In genomic region chr2:38146302-38146916, GRCh38 we compare ENCODE assay signal across 8 cellular contexts.
DNase-seq lines count a peak whose midpoint lies in the region; ATAC-seq and TF ChIP-seq lines count a peak whose summit lies in the region.

No MANE protein-coding gene starts in this region.

- ATAC-seq in GM21528 (IDR thresholded peaks at IDR 0.05; ENCODE audit: low FRiP score, unreplicated experiment) (peak; percentile 74), right lobe of liver (peak in 3 of 4 donors; percentile 21 to 60 (median 40)), upper lobe of right lung (peak; percentile 82), GM19467 (IDR thresholded peaks at IDR 0.05; ENCODE audit: unreplicated experiment) (no peak)

- DNase-seq in brain pericyte (ENCODE audit: low read depth, low spot score) (peak; percentile 83), right lobe of liver (peak in 1 of 3 donors; percentile 32), upper lobe of right lung (peak; percentile 85), T-helper 1 cell (no peak)

- no peak for TF ChIP-seq POLR2A in right lobe of liver (IDR thresholded peaks at IDR 0.05)

- no peaks in the 10 kb centered on the region for H3K27me3 ChIP-seq in HUES48 (ENCODE audit: control insufficient read depth, insufficient read depth, low read length)
- H3K27me3 ChIP-seq in right lobe of liver = no peaks in the 10 kb centered on the region
- no peaks in the 10 kb centered on the region for H3K27me3 ChIP-seq in upper lobe of right lung

- peaks cover 20% of the 10 kb centered on the region; the same call in 1 of the 2 replicates for H3K4me1 ChIP-seq in ES-I3 (ENCODE audit: insufficient read depth, low read length)
- peaks cover 9% of the 10 kb centered on the region for H3K4me1 ChIP-seq in HUES48 (ENCODE audit: control insufficient read depth, insufficient read depth, low read length)
- H3K4me1 ChIP-seq in right lobe of liver = peaks cover 0 to 32% (median 12%) of the 10 kb centered on the region in 4 donors
- H3K4me1 ChIP-seq in upper lobe of right lung = peaks cover 21% of the 10 kb centered on the region

- 20% methylated on average over 1 of the region's 7 CpGs for WGBS in right lobe of liver (ENCODE audit: insufficient coverage, low coverage, low lambda C conversion rate, missing lambda C conversion rate)

- H3K36me3 ChIP-seq in ES-I3 (ENCODE audit: insufficient read depth, low read length) (no peaks in the 10 kb centered on the region), HUES48 (ENCODE audit: control insufficient read depth, insufficient read depth, low read length) (no peaks in the 10 kb centered on the region), right lobe of liver (no peaks in the 10 kb centered on the region), upper lobe of right lung (no peaks in the 10 kb centered on the region)

- H3K9ac ChIP-seq in ES-I3 (ENCODE audit: low read depth, low read length) (peak overlapping the region; percentile 24), HUES48 (ENCODE audit: low read depth, low read length) (peak overlapping the region; percentile 48; the same call in 1 of the 2 replicates)

- no peak overlapping the region for H3K4me3 ChIP-seq in HUES48 (ENCODE audit: low read depth, low read length)
- no peak overlapping the region for H3K4me3 ChIP-seq in right lobe of liver
- no peak overlapping the region for H3K4me3 ChIP-seq in upper lobe of right lung

- H3K9me3 ChIP-seq in ES-I3 (ENCODE audit: control insufficient read depth, insufficient read depth, low read length) (peaks cover 2% of the 10 kb centered on the region; the same call in 1 of the 2 replicates), HUES48 (ENCODE audit: control insufficient read depth, insufficient read depth, low read length) (peaks cover 8% of the 10 kb centered on the region), right lobe of liver (no peaks in the 10 kb centered on the region), upper lobe of right lung (no peaks in the 10 kb centered on the region)

- TF ChIP-seq CTCF in right lobe of liver (IDR thresholded peaks at IDR 0.05) (no peak), upper lobe of right lung (IDR thresholded peaks at IDR 0.05) (no peak)

- H3K27ac ChIP-seq in HUES48 (ENCODE audit: low read depth, low read length) (peak overlapping the region; percentile 98), right lobe of liver (peak overlapping the region; percentile 33 to 53 (median 36)), upper lobe of right lung (peak overlapping the region; percentile 76)

- intact Hi-C loops in right lobe of liver (cut with DNase I) = no loop called here
- intact Hi-C loops in upper lobe of right lung (cut with DNase I) = no loop called here

Comparison
In these comparisons a context has a peak if more than half of its experiments do, and no peak if none do; other contexts are left out.
1. H3K27ac ChIP-seq: peak in every context shown above with its lines; median percentile 98 in HUES48; 76 in upper lobe of right lung; 36 in right lobe of liver.
2. DNase-seq: peak in brain pericyte (single experiment) and upper lobe of right lung (single experiment); none in T-helper 1 cell (0 of 5).